1 cellular context compared by ENCODE assay signal in the genomic region with DNA sequence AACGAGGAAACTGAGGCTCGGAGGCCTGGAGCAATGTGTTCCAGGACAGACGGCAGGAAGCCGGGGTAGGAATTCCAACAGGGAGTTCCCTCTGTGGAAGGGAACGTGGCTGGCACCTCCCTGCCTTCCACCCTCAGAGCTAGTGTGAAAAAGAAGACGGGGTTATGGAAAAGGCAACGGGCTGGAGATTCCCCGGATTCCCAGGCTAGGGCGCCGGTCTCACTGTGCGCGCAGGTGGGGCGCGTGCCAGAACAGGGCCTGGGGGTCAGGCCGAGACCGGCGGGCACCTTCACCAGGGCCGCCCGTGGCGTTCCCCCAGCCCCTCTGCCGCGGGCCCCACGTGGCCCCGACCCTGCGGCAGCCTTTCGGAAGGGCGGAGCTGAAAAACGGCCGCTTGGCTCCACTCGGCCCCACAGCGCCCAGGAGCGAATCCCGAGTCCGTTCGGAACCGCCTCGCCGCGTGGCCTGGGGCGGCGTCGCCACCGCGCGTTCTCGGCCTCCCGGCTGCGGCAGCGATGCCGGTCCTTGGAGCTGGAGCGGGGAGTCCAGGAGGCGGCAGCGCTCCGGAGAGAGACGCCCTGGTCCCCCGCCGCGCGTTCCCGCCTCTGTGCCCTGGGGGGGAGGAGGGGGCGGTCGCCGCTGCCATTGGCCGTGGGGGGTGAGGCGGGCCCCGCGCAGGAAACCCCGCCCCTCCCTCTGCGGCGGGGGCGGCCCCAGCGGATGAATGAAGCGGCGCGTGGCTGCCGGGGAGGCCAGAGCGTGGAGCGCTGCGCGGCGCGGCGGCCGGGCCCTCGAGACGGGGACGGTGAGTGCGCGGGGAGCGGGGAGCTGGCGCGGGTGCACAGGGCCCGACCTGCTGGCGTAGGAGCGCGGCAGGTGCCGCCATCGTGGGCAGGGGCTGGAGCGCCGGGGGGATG.
A peak's percentile ranks its signal among the peaks of the same experiment; 100 is the strongest.
TF ChIP-seq lines count a peak whose summit lies in the region.

A gene with protein sequence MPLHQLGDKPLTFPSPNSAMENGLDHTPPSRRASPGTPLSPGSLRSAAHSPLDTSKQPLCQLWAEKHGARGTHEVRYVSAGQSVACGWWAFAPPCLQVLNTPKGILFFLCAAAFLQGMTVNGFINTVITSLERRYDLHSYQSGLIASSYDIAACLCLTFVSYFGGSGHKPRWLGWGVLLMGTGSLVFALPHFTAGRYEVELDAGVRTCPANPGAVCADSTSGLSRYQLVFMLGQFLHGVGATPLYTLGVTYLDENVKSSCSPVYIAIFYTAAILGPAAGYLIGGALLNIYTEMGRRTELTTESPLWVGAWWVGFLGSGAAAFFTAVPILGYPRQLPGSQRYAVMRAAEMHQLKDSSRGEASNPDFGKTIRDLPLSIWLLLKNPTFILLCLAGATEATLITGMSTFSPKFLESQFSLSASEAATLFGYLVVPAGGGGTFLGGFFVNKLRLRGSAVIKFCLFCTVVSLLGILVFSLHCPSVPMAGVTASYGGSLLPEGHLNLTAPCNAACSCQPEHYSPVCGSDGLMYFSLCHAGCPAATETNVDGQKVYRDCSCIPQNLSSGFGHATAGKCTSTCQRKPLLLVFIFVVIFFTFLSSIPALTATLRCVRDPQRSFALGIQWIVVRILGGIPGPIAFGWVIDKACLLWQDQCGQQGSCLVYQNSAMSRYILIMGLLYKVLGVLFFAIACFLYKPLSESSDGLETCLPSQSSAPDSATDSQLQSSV (plus strand): TSS at position 755 of the 917 bp plus-strand sequence. CDS start 13,952 bp downstream, outside the sequence.

TF ChIP-seq in K562, 482 proteins besides CTCF, POLR2A, EP300 and RAD21 (continued from another document and continues in another):
- TF ChIP-seq, protein P1, sequence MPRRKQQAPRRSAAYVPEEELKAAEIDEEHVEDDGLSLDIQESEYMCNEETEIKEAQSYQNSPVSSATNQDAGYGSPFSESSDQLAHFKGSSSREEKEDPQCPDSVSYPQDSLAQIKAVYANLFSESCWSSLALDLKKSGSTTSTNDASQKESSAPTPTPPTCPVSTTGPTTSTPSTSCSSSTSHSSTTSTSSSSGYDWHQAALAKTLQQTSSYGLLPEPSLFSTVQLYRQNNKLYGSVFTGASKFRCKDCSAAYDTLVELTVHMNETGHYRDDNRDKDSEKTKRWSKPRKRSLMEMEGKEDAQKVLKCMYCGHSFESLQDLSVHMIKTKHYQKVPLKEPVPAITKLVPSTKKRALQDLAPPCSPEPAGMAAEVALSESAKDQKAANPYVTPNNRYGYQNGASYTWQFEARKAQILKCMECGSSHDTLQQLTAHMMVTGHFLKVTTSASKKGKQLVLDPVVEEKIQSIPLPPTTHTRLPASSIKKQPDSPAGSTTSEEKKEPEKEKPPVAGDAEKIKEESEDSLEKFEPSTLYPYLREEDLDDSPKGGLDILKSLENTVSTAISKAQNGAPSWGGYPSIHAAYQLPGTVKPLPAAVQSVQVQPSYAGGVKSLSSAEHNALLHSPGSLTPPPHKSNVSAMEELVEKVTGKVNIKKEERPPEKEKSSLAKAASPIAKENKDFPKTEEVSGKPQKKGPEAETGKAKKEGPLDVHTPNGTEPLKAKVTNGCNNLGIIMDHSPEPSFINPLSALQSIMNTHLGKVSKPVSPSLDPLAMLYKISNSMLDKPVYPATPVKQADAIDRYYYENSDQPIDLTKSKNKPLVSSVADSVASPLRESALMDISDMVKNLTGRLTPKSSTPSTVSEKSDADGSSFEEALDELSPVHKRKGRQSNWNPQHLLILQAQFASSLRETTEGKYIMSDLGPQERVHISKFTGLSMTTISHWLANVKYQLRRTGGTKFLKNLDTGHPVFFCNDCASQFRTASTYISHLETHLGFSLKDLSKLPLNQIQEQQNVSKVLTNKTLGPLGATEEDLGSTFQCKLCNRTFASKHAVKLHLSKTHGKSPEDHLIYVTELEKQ (CRISPR knock-in tag; IDR thresholded peaks at IDR 0.05), result no peak
- TF ChIP-seq PHF8 (IDR thresholded peaks at IDR 0.05; ENCODE audit: borderline replicate concordance, low read length), result peak; percentile 78; the same call in 1 of the 2 replicates
- TF ChIP-seq, protein P2, sequence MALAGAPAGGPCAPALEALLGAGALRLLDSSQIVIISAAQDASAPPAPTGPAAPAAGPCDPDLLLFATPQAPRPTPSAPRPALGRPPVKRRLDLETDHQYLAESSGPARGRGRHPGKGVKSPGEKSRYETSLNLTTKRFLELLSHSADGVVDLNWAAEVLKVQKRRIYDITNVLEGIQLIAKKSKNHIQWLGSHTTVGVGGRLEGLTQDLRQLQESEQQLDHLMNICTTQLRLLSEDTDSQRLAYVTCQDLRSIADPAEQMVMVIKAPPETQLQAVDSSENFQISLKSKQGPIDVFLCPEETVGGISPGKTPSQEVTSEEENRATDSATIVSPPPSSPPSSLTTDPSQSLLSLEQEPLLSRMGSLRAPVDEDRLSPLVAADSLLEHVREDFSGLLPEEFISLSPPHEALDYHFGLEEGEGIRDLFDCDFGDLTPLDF (CRISPR knock-in tag; IDR thresholded peaks at IDR 0.05), result no peak
- TF ChIP-seq GATAD2B (IDR thresholded peaks at IDR 0.05; ENCODE audit: borderline replicate concordance), result peak; percentile 47
- TF ChIP-seq DDX20 (tag; IDR thresholded peaks at IDR 0.05; ENCODE audit: low read depth), result no peak
- TF ChIP-seq CHD1 (IDR thresholded peaks at IDR 0.05; ENCODE audit: low read length), result peak; percentile 59
- TF ChIP-seq HDAC1 (IDR thresholded peaks at IDR 0.05), result peak in 1 of 2 experiments; percentile 31; a peak in 1 of 4 replicates
- TF ChIP-seq, protein P3, sequence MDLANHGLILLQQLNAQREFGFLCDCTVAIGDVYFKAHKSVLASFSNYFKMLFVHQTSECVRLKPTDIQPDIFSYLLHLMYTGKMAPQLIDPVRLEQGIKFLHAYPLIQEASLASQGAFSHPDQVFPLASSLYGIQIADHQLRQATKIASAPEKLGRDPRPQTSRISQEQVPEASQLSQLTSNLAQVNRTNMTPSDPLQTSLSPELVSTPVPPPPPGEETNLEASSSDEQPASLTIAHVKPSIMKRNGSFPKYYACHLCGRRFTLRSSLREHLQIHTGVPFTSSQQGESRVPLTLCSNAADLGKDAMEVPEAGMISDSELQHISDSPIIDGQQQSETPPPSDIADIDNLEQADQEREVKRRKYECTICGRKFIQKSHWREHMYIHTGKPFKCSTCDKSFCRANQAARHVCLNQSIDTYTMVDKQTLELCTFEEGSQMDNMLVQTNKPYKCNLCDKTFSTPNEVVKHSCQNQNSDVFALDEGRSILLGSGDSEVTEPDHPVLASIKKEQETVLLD (IDR thresholded peaks at IDR 0.05), result no peak
- no peak for TF ChIP-seq BHLHE40 (IDR thresholded peaks at IDR 0.05; ENCODE audit: low read length)
- TF ChIP-seq SMC3 (conservative IDR thresholded peaks at IDR 0.05; ENCODE audit: insufficient read depth, low read depth, low read length), result no peak
- TF ChIP-seq, protein P4, sequence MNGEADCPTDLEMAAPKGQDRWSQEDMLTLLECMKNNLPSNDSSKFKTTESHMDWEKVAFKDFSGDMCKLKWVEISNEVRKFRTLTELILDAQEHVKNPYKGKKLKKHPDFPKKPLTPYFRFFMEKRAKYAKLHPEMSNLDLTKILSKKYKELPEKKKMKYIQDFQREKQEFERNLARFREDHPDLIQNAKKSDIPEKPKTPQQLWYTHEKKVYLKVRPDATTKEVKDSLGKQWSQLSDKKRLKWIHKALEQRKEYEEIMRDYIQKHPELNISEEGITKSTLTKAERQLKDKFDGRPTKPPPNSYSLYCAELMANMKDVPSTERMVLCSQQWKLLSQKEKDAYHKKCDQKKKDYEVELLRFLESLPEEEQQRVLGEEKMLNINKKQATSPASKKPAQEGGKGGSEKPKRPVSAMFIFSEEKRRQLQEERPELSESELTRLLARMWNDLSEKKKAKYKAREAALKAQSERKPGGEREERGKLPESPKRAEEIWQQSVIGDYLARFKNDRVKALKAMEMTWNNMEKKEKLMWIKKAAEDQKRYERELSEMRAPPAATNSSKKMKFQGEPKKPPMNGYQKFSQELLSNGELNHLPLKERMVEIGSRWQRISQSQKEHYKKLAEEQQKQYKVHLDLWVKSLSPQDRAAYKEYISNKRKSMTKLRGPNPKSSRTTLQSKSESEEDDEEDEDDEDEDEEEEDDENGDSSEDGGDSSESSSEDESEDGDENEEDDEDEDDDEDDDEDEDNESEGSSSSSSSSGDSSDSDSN (IDR thresholded peaks at IDR 0.05; ENCODE audit: borderline replicate concordance in 1 of 2, low read depth in 2 of 2, low read length in 2 of 2), result peak; percentile 58 to 66; a peak in 1 of 4 replicates
- no peak for TF ChIP-seq ZNF184 (CRISPR knock-in tag; IDR thresholded peaks at IDR 0.05)
- peak; percentile 46 for TF ChIP-seq TBP (optimal IDR thresholded peaks at IDR 0.05; ENCODE audit: low read depth, low read length)
- TF ChIP-seq, protein P5, sequence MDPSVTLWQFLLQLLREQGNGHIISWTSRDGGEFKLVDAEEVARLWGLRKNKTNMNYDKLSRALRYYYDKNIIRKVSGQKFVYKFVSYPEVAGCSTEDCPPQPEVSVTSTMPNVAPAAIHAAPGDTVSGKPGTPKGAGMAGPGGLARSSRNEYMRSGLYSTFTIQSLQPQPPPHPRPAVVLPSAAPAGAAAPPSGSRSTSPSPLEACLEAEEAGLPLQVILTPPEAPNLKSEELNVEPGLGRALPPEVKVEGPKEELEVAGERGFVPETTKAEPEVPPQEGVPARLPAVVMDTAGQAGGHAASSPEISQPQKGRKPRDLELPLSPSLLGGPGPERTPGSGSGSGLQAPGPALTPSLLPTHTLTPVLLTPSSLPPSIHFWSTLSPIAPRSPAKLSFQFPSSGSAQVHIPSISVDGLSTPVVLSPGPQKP (CRISPR knock-in tag; IDR thresholded peaks at IDR 0.05), result no peak
- TF ChIP-seq, protein P6, sequence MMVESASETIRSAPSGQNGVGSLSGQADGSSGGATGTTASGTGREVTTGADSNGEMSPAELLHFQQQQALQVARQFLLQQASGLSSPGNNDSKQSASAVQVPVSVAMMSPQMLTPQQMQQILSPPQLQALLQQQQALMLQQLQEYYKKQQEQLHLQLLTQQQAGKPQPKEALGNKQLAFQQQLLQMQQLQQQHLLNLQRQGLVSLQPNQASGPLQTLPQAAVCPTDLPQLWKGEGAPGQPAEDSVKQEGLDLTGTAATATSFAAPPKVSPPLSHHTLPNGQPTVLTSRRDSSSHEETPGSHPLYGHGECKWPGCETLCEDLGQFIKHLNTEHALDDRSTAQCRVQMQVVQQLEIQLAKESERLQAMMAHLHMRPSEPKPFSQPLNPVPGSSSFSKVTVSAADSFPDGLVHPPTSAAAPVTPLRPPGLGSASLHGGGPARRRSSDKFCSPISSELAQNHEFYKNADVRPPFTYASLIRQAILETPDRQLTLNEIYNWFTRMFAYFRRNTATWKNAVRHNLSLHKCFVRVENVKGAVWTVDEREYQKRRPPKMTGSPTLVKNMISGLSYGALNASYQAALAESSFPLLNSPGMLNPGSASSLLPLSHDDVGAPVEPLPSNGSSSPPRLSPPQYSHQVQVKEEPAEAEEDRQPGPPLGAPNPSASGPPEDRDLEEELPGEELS (CRISPR knock-in tag; IDR thresholded peaks at IDR 0.05; ENCODE audit: borderline replicate concordance), result no peak
- TF ChIP-seq FIP1L1 (IDR thresholded peaks at IDR 0.05; ENCODE audit: low read depth, low read length, poor library complexity, severe bottlenecking), result peak; percentile 53
- peak; percentile 77; the same call in 1 of the 2 replicates for TF ChIP-seq HDAC6 (IDR thresholded peaks at IDR 0.05; ENCODE audit: low read depth, low read length)
- TF ChIP-seq CTBP1 (IDR thresholded peaks at IDR 0.05; ENCODE audit: borderline replicate concordance), result peak; percentile 93
- no peak for TF ChIP-seq ILK (tag; IDR thresholded peaks at IDR 0.05; ENCODE audit: borderline replicate concordance, low read depth)
- peak; percentile 66; the same call in 1 of the 2 replicates for TF ChIP-seq SAFB (IDR thresholded peaks at IDR 0.05; ENCODE audit: borderline replicate concordance, low read depth, low read length)
- TF ChIP-seq E2F3 (CRISPR knock-in tag; IDR thresholded peaks at IDR 0.05), result peak; percentile 64; the same call in 1 of the 2 replicates
- TF ChIP-seq, protein P7, sequence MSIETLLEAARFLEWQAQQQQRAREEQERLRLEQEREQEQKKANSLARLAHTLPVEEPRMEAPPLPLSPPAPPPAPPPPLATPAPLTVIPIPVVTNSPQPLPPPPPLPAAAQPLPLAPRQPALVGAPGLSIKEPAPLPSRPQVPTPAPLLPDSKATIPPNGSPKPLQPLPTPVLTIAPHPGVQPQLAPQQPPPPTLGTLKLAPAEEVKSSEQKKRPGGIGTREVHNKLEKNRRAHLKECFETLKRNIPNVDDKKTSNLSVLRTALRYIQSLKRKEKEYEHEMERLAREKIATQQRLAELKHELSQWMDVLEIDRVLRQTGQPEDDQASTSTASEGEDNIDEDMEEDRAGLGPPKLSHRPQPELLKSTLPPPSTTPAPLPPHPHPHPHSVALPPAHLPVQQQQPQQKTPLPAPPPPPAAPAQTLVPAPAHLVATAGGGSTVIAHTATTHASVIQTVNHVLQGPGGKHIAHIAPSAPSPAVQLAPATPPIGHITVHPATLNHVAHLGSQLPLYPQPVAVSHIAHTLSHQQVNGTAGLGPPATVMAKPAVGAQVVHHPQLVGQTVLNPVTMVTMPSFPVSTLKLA (conservative IDR thresholded peaks at IDR 0.05), result peak; percentile 64 to 82; a peak in 3 of 4 replicates
- TF ChIP-seq HLTF (IDR thresholded peaks at IDR 0.05), result no peak
- peak; percentile 12; the same call in 1 of the 2 replicates for TF ChIP-seq CBX1 (IDR thresholded peaks at IDR 0.05; ENCODE audit: low read depth)
- no peak for TF ChIP-seq RBM14 (IDR thresholded peaks at IDR 0.05; ENCODE audit: borderline replicate concordance, insufficient read depth, low read depth, low read length)
- TF ChIP-seq PPARD (CRISPR knock-in tag; IDR thresholded peaks at IDR 0.05), result no peak
- TF ChIP-seq KDM2B (CRISPR knock-in tag; IDR thresholded peaks at IDR 0.05), result 0 out of 2 replicates have a peak, but pooled peaks have one; percentile 40
- TF ChIP-seq ZNF431 (CRISPR knock-in tag; IDR thresholded peaks at IDR 0.05), result 0 out of 2 replicates have a peak, but pooled peaks have one; percentile 36
- no peak for TF ChIP-seq NFE2L1 (tag; IDR thresholded peaks at IDR 0.05; ENCODE audit: borderline replicate concordance, low read depth)
